In genomic region chrX:70453024-70453618, GRCh38 we compare ENCODE assay signal across 9 cellular contexts. TPM values are rescaled to one million over a fixed set of nuclear protein-coding genes. Genes with fewer than 3 reads are reported as not detected.
DNase-seq lines count a peak whose midpoint lies in the region; ATAC-seq, FAIRE-seq and TF ChIP-seq lines count a peak whose summit lies in the region.
"Had no signal": no experiment of that assay in that cellular context is flagged by ENCODE, and none has a peak within 500 bp of the region (broad histone marks: within the 10 kb centered on the region; RNA-seq: fewer than 3 reads in every experiment).

No MANE protein-coding gene starts in this region.

- peak overlapping the region; percentile 68 for H3K27ac ChIP-seq in PC-9
- peak overlapping the region; percentile 40 for H3K27ac ChIP-seq in epithelial cell of prostate
- H3K27ac ChIP-seq in sigmoid colon = peak overlapping the region; percentile 61 to 71 (median 66)

- intact Hi-C loops in PC-9 (cut with micrococcal nuclease; ENCODE audit: unreplicated experiment) (loop anchor here (10.0 kb wide), 1 partner anchor 212 kb away; no protein-coding TSS in a partner anchor), sigmoid colon (cut with DNase I) (loop anchor here (2.0 to 10.0 kb wide), 3 partner anchors 212 to 722 kb away; partner anchors contain the start of gene SNX12)

- no peak for TF ChIP-seq CTCF in PC-9 (conservative IDR thresholded peaks at IDR 0.05)
- no peak for TF ChIP-seq CTCF in sigmoid colon (IDR thresholded peaks at IDR 0.05)

- H3K4me1 ChIP-seq in PC-9 (replicated peaks; ENCODE audit: insufficient read depth) (peaks cover 35% of the 10 kb centered on the region), sigmoid colon (peaks cover 0 to 19% (median 0%) of the 10 kb centered on the region in 4 donors)

- peaks cover 2% of the 10 kb centered on the region; the same call in 1 of the 2 replicates for H4K20me1 ChIP-seq in PC-9 (ENCODE audit: insufficient read depth)

- no peaks in the 10 kb centered on the region for H3K9me3 ChIP-seq in PC-9 (ENCODE audit: insufficient read depth, low read depth)
- H3K9me3 ChIP-seq in sigmoid colon = no peaks in the 10 kb centered on the region

- H3K4me2 ChIP-seq in PC-9 = peak overlapping the region; percentile 95

- H3F3A ChIP-seq in PC-9 (ENCODE audit: insufficient read depth, low read depth) = peaks cover 21% of the 10 kb centered on the region; the same call in 1 of the 2 replicates

- DNase-seq in GM12891 (ENCODE audit: insufficient read length, low spot score) (no peak), PC-9 (no peak), epithelial cell of prostate (ENCODE audit: low read depth, low spot score) (no peak), sigmoid colon (no peak), epidermal melanocyte (ENCODE audit: insufficient read length, low spot score) (no peak), 8988T (no peak), kidney tubule cell (ENCODE audit: low spot score) (no peak)
- DNase-seq: stimulated activated CD4-positive, alpha-beta T cell treated with anti-CD3 and anti-CD28 coated beads, Interleukin-1b, Interleukin-23, amount 100 ng/mL, for 48 hours had no signal

- TF ChIP-seq POLR2A in GM12891 (IDR thresholded peaks at IDR 0.05; ENCODE audit: low read depth, low read length) (no peak), sigmoid colon (IDR thresholded peaks at IDR 0.05) (no peak)

- 22 to 40% methylated on average over 5 of the region's 5 CpGs for WGBS in sigmoid colon, 2 donors

- peak; percentile 92 for FAIRE-seq in GM12891 (lab: Jason Lieb, UNC)

- H3K36me3 ChIP-seq in PC-9 (ENCODE audit: low read depth) (peaks cover 4% of the 10 kb centered on the region; the same call in 1 of the 2 replicates), sigmoid colon (no peaks in the 10 kb centered on the region)

- H3K4me3 ChIP-seq in PC-9 (peak overlapping the region; percentile 82), sigmoid colon (peak overlapping the region in 3 of 4 donors; percentile 55 to 64 (median 61))

- TF ChIP-seq EP300 in sigmoid colon (IDR thresholded peaks at IDR 0.05) = no peak

- no peak for ATAC-seq in HG02870 (IDR thresholded peaks at IDR 0.05; ENCODE audit: unreplicated experiment)

- H3K79me2 ChIP-seq in PC-9 (ENCODE audit: low read depth) = peaks cover 35% of the 10 kb centered on the region

- H3K27me3 ChIP-seq in PC-9 (ENCODE audit: insufficient read depth, low read depth) (no peaks in the 10 kb centered on the region), sigmoid colon (no peaks in the 10 kb centered on the region)

- BruUV-seq in PC-9 (replicated peaks; lab: Mats Ljungman, UMichigan) = no TSS peak

- H3K9me2 ChIP-seq in PC-9 (ENCODE audit: insufficient read depth) = no peaks in the 10 kb centered on the region

- POLR2A ChIA-PET in PC-9 (lab: Charles Lee; ENCODE audit: unreplicated experiment) = no interaction called here

- CTCF ChIA-PET in PC-9 (lab: Charles Lee) = no interaction called here

- H2AFZ ChIP-seq in PC-9 = peak overlapping the region; percentile 93

TF ChIP-seq in GM12891, 5 proteins besides CTCF, POLR2A, EP300 and RAD21:
- peak; percentile 83 for TF ChIP-seq SPI1 (IDR thresholded peaks at IDR 0.05; ENCODE audit: low read depth, low read length)
- no peak for TF ChIP-seq TAF1 (IDR thresholded peaks at IDR 0.05; ENCODE audit: low read depth, low read length)

RNA-seq across cellular contexts. Expression of gene DLG3, which starts 8.5 kb away (rescaled TPM):
- polyA plus RNA-seq in GM12891 (2012; ENCODE audit: low read depth, missing spikeins) = 0.47 TPM
- total RNA-seq in PC-9 (2021) (55.6 and 61.1 TPM in 2 replicates), sigmoid colon (10 to 100 TPM; 12.5 to 24.0 (median 21.6) TPM)
- polyA plus RNA-seq in sigmoid colon = 10 to 100 TPM; 24.0 to 35.2 (median 32.8) TPM

RNA-seq across cellular contexts. Expression of gene GDPD2, which starts 30.0 kb away (rescaled TPM):
- not detected for polyA plus RNA-seq in GM12891 (2012; ENCODE audit: low read depth, missing spikeins)
- 0.44 TPM in 1 of 2 replicates, not detected in the other for total RNA-seq in PC-9 (2021)
- total RNA-seq in sigmoid colon = not detected
- 1 to 10 TPM; 2.3 to 8.7 (median 3.0) TPM for polyA plus RNA-seq in sigmoid colon
